9 cellular contexts compared by ENCODE assay signal in the genomic region with DNA sequence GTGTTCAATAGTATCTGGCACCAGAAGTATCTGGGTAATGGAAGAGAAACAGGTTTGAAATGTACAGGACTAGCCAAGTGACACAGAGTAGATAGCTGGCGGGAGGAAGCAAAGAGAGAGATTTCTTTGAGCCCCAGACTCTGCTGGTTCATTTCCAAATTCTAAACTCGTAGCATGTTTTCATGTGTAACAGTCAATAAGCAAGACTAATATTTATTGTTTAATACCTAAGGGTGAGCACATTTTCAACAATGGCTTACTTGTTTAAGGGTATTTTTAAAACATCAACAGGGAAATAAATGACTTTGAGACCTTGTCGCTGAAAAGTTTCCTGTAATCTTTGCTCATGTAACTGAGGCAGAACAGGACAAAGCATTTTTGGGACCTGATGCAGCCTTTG. TPM values are rescaled to one million over a fixed set of nuclear protein-coding genes. Genes with fewer than 3 reads are reported as not detected.
"Had no signal": no experiment of that assay in that cellular context is flagged by ENCODE, and none has a peak within 500 bp of the region (broad histone marks: within the 10 kb centered on the region; RNA-seq: fewer than 3 reads in every experiment).

No MANE protein-coding gene starts in this region.

- H3K9me3 ChIP-seq: HAP-1 had no signal

- ATAC-seq: HCT116, HepG2 had no signal

- DNase-seq: GM23248, GOT3, H7, KBM-7 had no signal

- H3K4me1 ChIP-seq: HAP-1 had no signal

- H3K27ac ChIP-seq: GM23248, HL-60, KMS-11 had no signal

- H3K36me3 ChIP-seq: HAP-1 had no signal

- H3K4me3 ChIP-seq: GM23248, HAP-1 had no signal

- FAIRE-seq: HepG2 had no signal

RNA-seq across cellular contexts. Expression of a gene that starts 11.8 kb away (rescaled TPM):
- total RNA-seq: GM23248 had no signal
- polyA plus RNA-seq: GM23248 had no signal
